ENCODE assay signal across 10 cellular contexts in genomic region chr1:16072616-16073484, GRCh38. TPM values are rescaled to one million over a fixed set of nuclear protein-coding genes. Genes with fewer than 3 reads are reported as not detected.
DNase-seq lines count a peak whose midpoint lies in the region; ATAC-seq and TF ChIP-seq lines count a peak whose summit lies in the region.
"Had no signal": no experiment of that assay in that cellular context is flagged by ENCODE, and none has a peak within 500 bp of the region (broad histone marks: within the 10 kb centered on the region; RNA-seq: fewer than 3 reads in every experiment).

No MANE protein-coding gene starts in this region.

- H3K4me1 ChIP-seq in Peyer's patch (peaks cover 2 to 21% (median 9%) of the 10 kb centered on the region in 4 donors), esophagus muscularis mucosa (peaks cover 37 to 46% (median 41%) of the 10 kb centered on the region in 4 donors), spleen (peaks cover 6 to 54% (median 27%) of the 10 kb centered on the region in 6 donors)

- H3K4me3 ChIP-seq in Peyer's patch: peak overlapping the region; percentile 20 to 62 (median 56)
- H3K4me3 ChIP-seq in esophagus muscularis mucosa: peak overlapping the region; percentile 54 to 68 (median 56)
- peak overlapping the region in 7 of 8 donors; percentile 13 to 67 (median 34) for H3K4me3 ChIP-seq in spleen

- no peak overlapping the region for H3K27ac ChIP-seq in Peyer's patch
- peak overlapping the region in 1 of 4 donors; percentile 37 for H3K27ac ChIP-seq in esophagus muscularis mucosa (replicated peaks in 1 of 4)
- H3K27ac ChIP-seq in spleen: no peak overlapping the region

- H3K27me3 ChIP-seq in Peyer's patch (no peaks in the 10 kb centered on the region), esophagus muscularis mucosa (peaks cover 0 to 9% (median 2%) of the 10 kb centered on the region in 4 donors), spleen (replicated peaks in 1 of 7) (peaks cover 0 to 50% (median 13%) of the 10 kb centered on the region in 7 donors)

- peak; percentile 40 for DNase-seq in NCI-H748 (lab: John Stamatoyannopoulos, UW; ENCODE audit: unreplicated experiment)
- DNase-seq in NCI-H748 treated with DMSO at 0.1 percent for 48 hours (lab: John Stamatoyannopoulos, UW): no peak
- no peak for DNase-seq in Peyer's patch
- no peak for DNase-seq in esophagus muscularis mucosa (ENCODE audit: extremely low spot score)
- DNase-seq in spleen: no peak
- no peak for DNase-seq in KG1 (lab: John Stamatoyannopoulos, UW)

- 24% methylated on average over 10 of the region's 49 CpGs for WGBS in esophagus muscularis mucosa
- WGBS in spleen, 5 donors: 7 to 35% (median 11%) methylated on average over 7 to 49 of the region's 49 CpGs

- H3K36me3 ChIP-seq in Peyer's patch (no peaks in the 10 kb centered on the region), esophagus muscularis mucosa (no peaks in the 10 kb centered on the region), spleen (no peaks in the 10 kb centered on the region)

- TF ChIP-seq POLR2A in Peyer's patch (IDR thresholded peaks at IDR 0.05) (no peak), esophagus muscularis mucosa (IDR thresholded peaks at IDR 0.05; ENCODE audit: low read depth) (no peak), spleen (IDR thresholded peaks at IDR 0.05) (no peak)

- no peak for TF ChIP-seq CTCF in Peyer's patch (IDR thresholded peaks at IDR 0.05)
- no peak for TF ChIP-seq CTCF in esophagus muscularis mucosa (IDR thresholded peaks at IDR 0.05)
- no peak for TF ChIP-seq CTCF in spleen (IDR thresholded peaks at IDR 0.05 in 8 of 11, conservative IDR thresholded peaks at IDR 0.05 in 3 of 11)

- ATAC-seq in HG02970 (IDR thresholded peaks at IDR 0.05; ENCODE audit: low FRiP score, unreplicated experiment) (no peak), HG02885 (IDR thresholded peaks at IDR 0.05; ENCODE audit: poor library complexity, unreplicated experiment) (no peak)

- intact Hi-C loops in esophagus muscularis mucosa (cut with DNase I): loop anchor here (10.0 kb wide), 1 partner anchor 292 kb away; the partner anchor contains the start of gene SZRD1
- intact Hi-C loops in spleen (cut with DNase I; ENCODE audit: low total_unique reads): no loop called here

- H3K9me3 ChIP-seq in Peyer's patch (no peaks in the 10 kb centered on the region), esophagus muscularis mucosa (no peaks in the 10 kb centered on the region), spleen (no peaks in the 10 kb centered on the region)

- no peak for TF ChIP-seq EP300 in esophagus muscularis mucosa (IDR thresholded peaks at IDR 0.05)

RNA-seq across cellular contexts. Expression of gene FAM131C, which starts 0.6 kb away (rescaled TPM):
- total RNA-seq in Peyer's patch (1 to 10 TPM in 2 of 4 donors, under 1 TPM in 1, not detected in 1; 0.80 to 3.5 (median 2.3) TPM), esophagus muscularis mucosa (under 1 TPM in 2 of 4 donors, not detected in 2; 0.33 to 0.39 TPM), spleen (under 1 TPM in 1 of 7 donors, not detected in 6; 0.47 TPM)
- under 1 TPM in 1 of 3 donors, not detected in 2; 0.11 TPM for polyA plus RNA-seq in spleen
- polyA plus RNA-seq: IgD-negative memory B cell had no signal

RNA-seq across cellular contexts. Expression of gene CLCNKB, which starts 29.3 kb away (rescaled TPM):
- total RNA-seq in Peyer's patch (not detected), esophagus muscularis mucosa (under 1 TPM in 1 of 4 donors, not detected in 3; 0.34 TPM), spleen (under 1 TPM in 1 of 7 donors, not detected in 6; 0.13 TPM)
- under 1 TPM; 0.04 to 0.10 (median 0.06) TPM for polyA plus RNA-seq in spleen
- total RNA-seq: activated naive CD4-positive, alpha-beta T cell treated with anti-CD3 and anti-CD28 coated beads, Interleukin-2, amount 50 U/mL, for 72 hours had no signal
- polyA plus RNA-seq: IgD-negative memory B cell had no signal

RNA-seq across cellular contexts. Expression of gene CLCNKA, which starts 51.0 kb away (rescaled TPM):
- under 1 TPM in 1 of 4 donors, not detected in 3; 0.47 TPM for total RNA-seq in Peyer's patch
- total RNA-seq in esophagus muscularis mucosa: under 1 TPM in 3 of 4 donors, not detected in 1; 0.17 to 0.42 (median 0.33) TPM
- total RNA-seq in spleen: under 1 TPM in 3 of 7 donors, not detected in 4; 0.22 to 0.46 (median 0.37) TPM
- under 1 TPM; 0.19 to 0.50 (median 0.20) TPM for polyA plus RNA-seq in spleen
- polyA plus RNA-seq: IgD-negative memory B cell had no signal

RNA-seq across cellular contexts. Expression of gene HSPB7, which starts 55.0 kb away (rescaled TPM):
- total RNA-seq in Peyer's patch (1 to 10 TPM in 3 of 4 donors, not detected in 1; 1.1 to 5.2 (median 1.1) TPM), esophagus muscularis mucosa (100 to 1,000 TPM; 111 to 408 (median 279) TPM), spleen (1 to 10 TPM in 6 of 7 donors, under 1 TPM in 1; 0.60 to 3.7 (median 2.2) TPM)
- polyA plus RNA-seq in spleen: 1 to 10 TPM; 2.3 to 8.1 (median 4.2) TPM
- total RNA-seq: activated naive CD4-positive, alpha-beta T cell treated with anti-CD3 and anti-CD28 coated beads, Interleukin-2, amount 50 U/mL, for 72 hours had no signal
- polyA plus RNA-seq: IgD-negative memory B cell had no signal
